In the genomic region with DNA sequence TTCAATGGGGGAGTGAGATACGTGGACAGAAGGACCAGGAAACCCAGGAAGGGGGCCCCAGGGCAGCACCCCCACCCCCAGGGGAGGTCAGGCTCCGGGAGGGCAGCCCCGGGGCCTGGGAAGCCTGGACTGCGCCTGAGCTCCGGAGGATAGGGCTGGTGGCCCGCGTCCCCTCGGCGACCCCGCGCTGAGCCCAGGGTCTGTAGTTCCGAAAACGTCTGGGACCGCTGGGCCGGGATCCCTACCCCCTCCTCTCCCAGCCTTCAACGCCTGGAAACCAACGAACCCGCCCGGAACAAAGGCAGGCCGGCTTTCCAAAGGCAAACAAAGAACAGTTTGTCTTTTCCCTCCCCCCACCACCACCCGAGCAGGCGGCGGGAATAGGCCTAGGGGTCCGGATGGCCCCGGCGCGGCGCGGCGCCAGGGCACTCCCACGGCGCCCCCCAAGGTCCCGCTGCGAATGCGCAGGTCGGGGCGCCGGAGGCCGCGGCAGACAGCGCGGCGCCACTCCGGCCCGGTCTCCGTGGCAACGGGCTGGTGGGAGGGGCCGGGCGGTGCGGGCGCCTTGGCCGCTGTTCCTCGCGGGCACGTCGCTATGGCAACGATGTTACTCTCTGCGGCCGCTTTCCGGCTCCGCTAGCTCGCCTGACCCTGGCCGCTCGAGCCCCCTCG, we compare ENCODE assay signal across 1 cellular context.
TF ChIP-seq lines count a peak whose summit lies in the region.

No MANE protein-coding gene starts in this region.

TF ChIP-seq in HepG2, 621 proteins besides CTCF, POLR2A, EP300 and RAD21 (continued from another document and continues in another):
- no peak for TF ChIP-seq ZSCAN22 (CRISPR knock-in tag; IDR thresholded peaks at IDR 0.05)
- no peak; the same call in 1 of the 2 replicates for TF ChIP-seq ZSCAN9 (CRISPR knock-in tag; IDR thresholded peaks at IDR 0.05; ENCODE audit: borderline replicate concordance)
- 0 out of 2 replicates have a peak, but pooled peaks have one; percentile 62 for TF ChIP-seq WIZ (CRISPR knock-in tag; IDR thresholded peaks at IDR 0.05)
- peak; percentile 74; the same call in 1 of the 2 replicates for TF ChIP-seq ZSCAN25 (CRISPR knock-in tag; IDR thresholded peaks at IDR 0.05)
- TF ChIP-seq, protein P1, sequence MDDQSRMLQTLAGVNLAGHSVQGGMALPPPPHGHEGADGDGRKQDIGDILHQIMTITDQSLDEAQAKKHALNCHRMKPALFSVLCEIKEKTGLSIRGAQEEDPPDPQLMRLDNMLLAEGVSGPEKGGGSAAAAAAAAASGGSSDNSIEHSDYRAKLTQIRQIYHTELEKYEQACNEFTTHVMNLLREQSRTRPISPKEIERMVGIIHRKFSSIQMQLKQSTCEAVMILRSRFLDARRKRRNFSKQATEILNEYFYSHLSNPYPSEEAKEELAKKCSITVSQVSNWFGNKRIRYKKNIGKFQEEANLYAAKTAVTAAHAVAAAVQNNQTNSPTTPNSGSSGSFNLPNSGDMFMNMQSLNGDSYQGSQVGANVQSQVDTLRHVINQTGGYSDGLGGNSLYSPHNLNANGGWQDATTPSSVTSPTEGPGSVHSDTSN (CRISPR knock-in tag; IDR thresholded peaks at IDR 0.05; ENCODE audit: borderline replicate concordance) = no peak
- TF ChIP-seq, protein P2, sequence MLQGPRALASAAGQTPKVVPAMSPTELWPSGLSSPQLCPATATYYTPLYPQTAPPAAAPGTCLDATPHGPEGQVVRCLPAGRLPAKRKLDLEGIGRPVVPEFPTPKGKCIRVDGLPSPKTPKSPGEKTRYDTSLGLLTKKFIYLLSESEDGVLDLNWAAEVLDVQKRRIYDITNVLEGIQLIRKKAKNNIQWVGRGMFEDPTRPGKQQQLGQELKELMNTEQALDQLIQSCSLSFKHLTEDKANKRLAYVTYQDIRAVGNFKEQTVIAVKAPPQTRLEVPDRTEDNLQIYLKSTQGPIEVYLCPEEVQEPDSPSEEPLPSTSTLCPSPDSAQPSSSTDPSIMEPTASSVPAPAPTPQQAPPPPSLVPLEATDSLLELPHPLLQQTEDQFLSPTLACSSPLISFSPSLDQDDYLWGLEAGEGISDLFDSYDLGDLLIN (CRISPR knock-in tag; IDR thresholded peaks at IDR 0.05; ENCODE audit: borderline replicate concordance) = 0 out of 2 replicates have a peak, but pooled peaks have one; percentile 59
- TF ChIP-seq, protein P3, sequence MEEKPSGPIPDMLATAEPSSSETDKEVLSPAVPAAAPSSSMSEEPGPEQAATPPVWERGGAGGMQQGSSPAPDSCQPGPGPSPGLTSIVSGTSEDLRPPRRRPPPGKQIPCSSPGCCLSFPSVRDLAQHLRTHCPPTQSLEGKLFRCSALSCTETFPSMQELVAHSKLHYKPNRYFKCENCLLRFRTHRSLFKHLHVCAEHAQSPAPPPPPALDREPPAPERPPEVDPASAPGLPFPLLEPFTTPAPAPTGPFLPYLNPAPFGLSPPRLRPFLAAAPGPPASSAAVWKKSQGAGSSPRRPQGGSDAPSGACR (CRISPR knock-in tag; IDR thresholded peaks at IDR 0.05) = no peak
- TF ChIP-seq SOX13 (IDR thresholded peaks at IDR 0.05) = peak; percentile 68; the same call in 1 of the 2 replicates
- peak in 1 of 2 experiments; percentile 91; a peak in 2 of 4 replicates for TF ChIP-seq SOX13 (CRISPR knock-in tag; conservative IDR thresholded peaks at IDR 0.05 in 1 of 2, IDR thresholded peaks at IDR 0.05 in 1 of 2)
- TF ChIP-seq ZNF264 (CRISPR knock-in tag; IDR thresholded peaks at IDR 0.05) = no peak
- peak; percentile 81 for TF ChIP-seq TBX2 (CRISPR knock-in tag; IDR thresholded peaks at IDR 0.05; ENCODE audit: borderline replicate concordance)
- peak; percentile 43 for TF ChIP-seq MXD4 (CRISPR knock-in tag; IDR thresholded peaks at IDR 0.05)
- peak; percentile 89 for TF ChIP-seq PHF21A (CRISPR knock-in tag; IDR thresholded peaks at IDR 0.05)
- TF ChIP-seq SUZ12 (IDR thresholded peaks at IDR 0.05; ENCODE audit: low read depth, low read length) = no peak
- TF ChIP-seq, protein P4, sequence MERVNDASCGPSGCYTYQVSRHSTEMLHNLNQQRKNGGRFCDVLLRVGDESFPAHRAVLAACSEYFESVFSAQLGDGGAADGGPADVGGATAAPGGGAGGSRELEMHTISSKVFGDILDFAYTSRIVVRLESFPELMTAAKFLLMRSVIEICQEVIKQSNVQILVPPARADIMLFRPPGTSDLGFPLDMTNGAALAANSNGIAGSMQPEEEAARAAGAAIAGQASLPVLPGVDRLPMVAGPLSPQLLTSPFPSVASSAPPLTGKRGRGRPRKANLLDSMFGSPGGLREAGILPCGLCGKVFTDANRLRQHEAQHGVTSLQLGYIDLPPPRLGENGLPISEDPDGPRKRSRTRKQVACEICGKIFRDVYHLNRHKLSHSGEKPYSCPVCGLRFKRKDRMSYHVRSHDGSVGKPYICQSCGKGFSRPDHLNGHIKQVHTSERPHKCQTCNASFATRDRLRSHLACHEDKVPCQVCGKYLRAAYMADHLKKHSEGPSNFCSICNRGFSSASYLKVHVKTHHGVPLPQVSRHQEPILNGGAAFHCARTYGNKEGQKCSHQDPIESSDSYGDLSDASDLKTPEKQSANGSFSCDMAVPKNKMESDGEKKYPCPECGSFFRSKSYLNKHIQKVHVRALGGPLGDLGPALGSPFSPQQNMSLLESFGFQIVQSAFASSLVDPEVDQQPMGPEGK (CRISPR knock-in tag; IDR thresholded peaks at IDR 0.05) = peak; percentile 91
- TF ChIP-seq, protein P5, sequence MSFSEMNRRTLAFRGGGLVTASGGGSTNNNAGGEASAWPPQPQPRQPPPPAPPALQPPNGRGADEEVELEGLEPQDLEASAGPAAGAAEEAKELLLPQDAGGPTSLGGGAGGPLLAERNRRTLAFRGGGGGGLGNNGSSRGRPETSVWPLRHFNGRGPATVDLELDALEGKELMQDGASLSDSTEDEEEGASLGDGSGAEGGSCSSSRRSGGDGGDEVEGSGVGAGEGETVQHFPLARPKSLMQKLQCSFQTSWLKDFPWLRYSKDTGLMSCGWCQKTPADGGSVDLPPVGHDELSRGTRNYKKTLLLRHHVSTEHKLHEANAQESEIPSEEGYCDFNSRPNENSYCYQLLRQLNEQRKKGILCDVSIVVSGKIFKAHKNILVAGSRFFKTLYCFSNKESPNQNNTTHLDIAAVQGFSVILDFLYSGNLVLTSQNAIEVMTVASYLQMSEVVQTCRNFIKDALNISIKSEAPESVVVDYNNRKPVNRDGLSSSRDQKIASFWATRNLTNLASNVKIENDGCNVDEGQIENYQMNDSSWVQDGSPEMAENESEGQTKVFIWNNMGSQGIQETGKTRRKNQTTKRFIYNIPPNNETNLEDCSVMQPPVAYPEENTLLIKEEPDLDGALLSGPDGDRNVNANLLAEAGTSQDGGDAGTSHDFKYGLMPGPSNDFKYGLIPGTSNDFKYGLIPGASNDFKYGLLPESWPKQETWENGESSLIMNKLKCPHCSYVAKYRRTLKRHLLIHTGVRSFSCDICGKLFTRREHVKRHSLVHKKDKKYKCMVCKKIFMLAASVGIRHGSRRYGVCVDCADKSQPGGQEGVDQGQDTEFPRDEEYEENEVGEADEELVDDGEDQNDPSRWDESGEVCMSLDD (CRISPR knock-in tag; IDR thresholded peaks at IDR 0.05; ENCODE audit: borderline replicate concordance) = peak; percentile 73
- TF ChIP-seq ZNF605 (CRISPR knock-in tag; IDR thresholded peaks at IDR 0.05) = 0 out of 2 replicates have a peak, but pooled peaks have one; percentile 61
- peak; percentile 11; the same call in 1 of the 2 replicates for TF ChIP-seq ZNF614 (CRISPR knock-in tag; IDR thresholded peaks at IDR 0.05; ENCODE audit: borderline replicate concordance)
- TF ChIP-seq ERF (CRISPR knock-in tag; IDR thresholded peaks at IDR 0.05) = peak; percentile 80; the same call in 1 of the 2 replicates
- peak; percentile 98 for TF ChIP-seq SKI (IDR thresholded peaks at IDR 0.05; ENCODE audit: partially characterized antibody)
- peak; percentile 83 for TF ChIP-seq TARDBP (CRISPR knock-in tag; IDR thresholded peaks at IDR 0.05)
- TF ChIP-seq ATM (IDR thresholded peaks at IDR 0.05; ENCODE audit: borderline replicate concordance) = no peak
- TF ChIP-seq ZMYM3 (CRISPR knock-in tag; IDR thresholded peaks at IDR 0.05) = peak; percentile 49; the same call in 1 of the 2 replicates
- TF ChIP-seq BHLHE40 (IDR thresholded peaks at IDR 0.05; ENCODE audit: low read length) = peak; percentile 27; the same call in 1 of the 2 replicates
- TF ChIP-seq HNRNPK (IDR thresholded peaks at IDR 0.05; ENCODE audit: low read depth, low read length, poor library complexity, severe bottlenecking) = peak; percentile 60
- TF ChIP-seq, protein P6, sequence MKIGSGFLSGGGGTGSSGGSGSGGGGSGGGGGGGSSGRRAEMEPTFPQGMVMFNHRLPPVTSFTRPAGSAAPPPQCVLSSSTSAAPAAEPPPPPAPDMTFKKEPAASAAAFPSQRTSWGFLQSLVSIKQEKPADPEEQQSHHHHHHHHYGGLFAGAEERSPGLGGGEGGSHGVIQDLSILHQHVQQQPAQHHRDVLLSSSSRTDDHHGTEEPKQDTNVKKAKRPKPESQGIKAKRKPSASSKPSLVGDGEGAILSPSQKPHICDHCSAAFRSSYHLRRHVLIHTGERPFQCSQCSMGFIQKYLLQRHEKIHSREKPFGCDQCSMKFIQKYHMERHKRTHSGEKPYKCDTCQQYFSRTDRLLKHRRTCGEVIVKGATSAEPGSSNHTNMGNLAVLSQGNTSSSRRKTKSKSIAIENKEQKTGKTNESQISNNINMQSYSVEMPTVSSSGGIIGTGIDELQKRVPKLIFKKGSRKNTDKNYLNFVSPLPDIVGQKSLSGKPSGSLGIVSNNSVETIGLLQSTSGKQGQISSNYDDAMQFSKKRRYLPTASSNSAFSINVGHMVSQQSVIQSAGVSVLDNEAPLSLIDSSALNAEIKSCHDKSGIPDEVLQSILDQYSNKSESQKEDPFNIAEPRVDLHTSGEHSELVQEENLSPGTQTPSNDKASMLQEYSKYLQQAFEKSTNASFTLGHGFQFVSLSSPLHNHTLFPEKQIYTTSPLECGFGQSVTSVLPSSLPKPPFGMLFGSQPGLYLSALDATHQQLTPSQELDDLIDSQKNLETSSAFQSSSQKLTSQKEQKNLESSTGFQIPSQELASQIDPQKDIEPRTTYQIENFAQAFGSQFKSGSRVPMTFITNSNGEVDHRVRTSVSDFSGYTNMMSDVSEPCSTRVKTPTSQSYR (CRISPR knock-in tag; IDR thresholded peaks at IDR 0.05; ENCODE audit: borderline replicate concordance) = peak; percentile 98
- TF ChIP-seq, protein P7, sequence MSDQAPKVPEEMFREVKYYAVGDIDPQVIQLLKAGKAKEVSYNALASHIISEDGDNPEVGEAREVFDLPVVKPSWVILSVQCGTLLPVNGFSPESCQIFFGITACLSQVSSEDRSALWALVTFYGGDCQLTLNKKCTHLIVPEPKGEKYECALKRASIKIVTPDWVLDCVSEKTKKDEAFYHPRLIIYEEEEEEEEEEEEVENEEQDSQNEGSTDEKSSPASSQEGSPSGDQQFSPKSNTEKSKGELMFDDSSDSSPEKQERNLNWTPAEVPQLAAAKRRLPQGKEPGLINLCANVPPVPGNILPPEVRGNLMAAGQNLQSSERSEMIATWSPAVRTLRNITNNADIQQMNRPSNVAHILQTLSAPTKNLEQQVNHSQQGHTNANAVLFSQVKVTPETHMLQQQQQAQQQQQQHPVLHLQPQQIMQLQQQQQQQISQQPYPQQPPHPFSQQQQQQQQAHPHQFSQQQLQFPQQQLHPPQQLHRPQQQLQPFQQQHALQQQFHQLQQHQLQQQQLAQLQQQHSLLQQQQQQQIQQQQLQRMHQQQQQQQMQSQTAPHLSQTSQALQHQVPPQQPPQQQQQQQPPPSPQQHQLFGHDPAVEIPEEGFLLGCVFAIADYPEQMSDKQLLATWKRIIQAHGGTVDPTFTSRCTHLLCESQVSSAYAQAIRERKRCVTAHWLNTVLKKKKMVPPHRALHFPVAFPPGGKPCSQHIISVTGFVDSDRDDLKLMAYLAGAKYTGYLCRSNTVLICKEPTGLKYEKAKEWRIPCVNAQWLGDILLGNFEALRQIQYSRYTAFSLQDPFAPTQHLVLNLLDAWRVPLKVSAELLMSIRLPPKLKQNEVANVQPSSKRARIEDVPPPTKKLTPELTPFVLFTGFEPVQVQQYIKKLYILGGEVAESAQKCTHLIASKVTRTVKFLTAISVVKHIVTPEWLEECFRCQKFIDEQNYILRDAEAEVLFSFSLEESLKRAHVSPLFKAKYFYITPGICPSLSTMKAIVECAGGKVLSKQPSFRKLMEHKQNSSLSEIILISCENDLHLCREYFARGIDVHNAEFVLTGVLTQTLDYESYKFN (CRISPR knock-in tag; conservative IDR thresholded peaks at IDR 0.05) = peak; percentile 94
- peak; percentile 70; the same call in 1 of the 2 replicates for TF ChIP-seq ZSCAN20 (CRISPR knock-in tag; IDR thresholded peaks at IDR 0.05; ENCODE audit: borderline replicate concordance)
- TF ChIP-seq HNF4G (IDR thresholded peaks at IDR 0.05; ENCODE audit: borderline replicate concordance, low read depth, low read length) = peak; percentile 74; the same call in 1 of the 2 replicates
- TF ChIP-seq HNF4G (CRISPR knock-in tag; IDR thresholded peaks at IDR 0.05; ENCODE audit: borderline replicate concordance, low read depth) = 0 out of 2 replicates have a peak, but pooled peaks have one; percentile 77
- no peak for TF ChIP-seq LCORL (IDR thresholded peaks at IDR 0.05)
- peak; percentile 97 for TF ChIP-seq LCORL (CRISPR knock-in tag; IDR thresholded peaks at IDR 0.05)
- TF ChIP-seq NR2F1 (CRISPR knock-in tag; IDR thresholded peaks at IDR 0.05) = peak in 1 of 2 experiments; percentile 18; a peak in 1 of 4 replicates
- peak; percentile 62 for TF ChIP-seq ZNF766 (CRISPR knock-in tag; IDR thresholded peaks at IDR 0.05; ENCODE audit: borderline replicate concordance)
- peak; percentile 68; the same call in 1 of the 2 replicates for TF ChIP-seq DMAP1 (CRISPR knock-in tag; IDR thresholded peaks at IDR 0.05)
- peak; percentile 89 for TF ChIP-seq ARNT2 (CRISPR knock-in tag; IDR thresholded peaks at IDR 0.05; ENCODE audit: low read depth)
- no peak for TF ChIP-seq ZNF3 (CRISPR knock-in tag; IDR thresholded peaks at IDR 0.05)
